ENCODE assay signal across 11 cellular contexts in genomic region chrX:44400588-44400987, GRCh38. TPM values are rescaled to one million over a fixed set of nuclear protein-coding genes. Genes with fewer than 3 reads are reported as not detected.
DNase-seq lines count a peak whose midpoint lies in the region; ATAC-seq and TF ChIP-seq lines count a peak whose summit lies in the region.
"Had no signal": no experiment of that assay in that cellular context is flagged by ENCODE, and none has a peak within 500 bp of the region (broad histone marks: within the 10 kb centered on the region; RNA-seq: fewer than 3 reads in every experiment).

No MANE protein-coding gene starts in this region.

- no peak overlapping the region for H3K27ac ChIP-seq in WERI-Rb-1
- H3K27ac ChIP-seq: 22Rv1, skin epidermis had no signal

- TF ChIP-seq CTCF in fibroblast of mammary gland (conservative IDR thresholded peaks at IDR 0.05; ENCODE audit: control insufficient read depth, insufficient read depth, low read depth, low read length) (no peak), WERI-Rb-1 (IDR thresholded peaks at IDR 0.05; ENCODE audit: low read depth, low read length) (no peak)

- no peak for ATAC-seq in GM21717 (IDR thresholded peaks at IDR 0.05; ENCODE audit: unreplicated experiment)

- H3K27me3 ChIP-seq in WERI-Rb-1 (ENCODE audit: insufficient read depth, low read depth, severe bottlenecking), result no peaks in the 10 kb centered on the region

- H3K9me3 ChIP-seq in WERI-Rb-1 (ENCODE audit: severe bottlenecking), result no peaks in the 10 kb centered on the region

- DNase-seq in DMS 273 (lab: John Stamatoyannopoulos, UW; ENCODE audit: unreplicated experiment), result peak; percentile 28
- DNase-seq in DMS 273 treated with DMSO at 0.1 percent for 48 hours (lab: John Stamatoyannopoulos, UW), result no peak
- DNase-seq in RPMI7951 (ENCODE audit: low read depth), result peak; percentile 91
- peak; percentile 96 for DNase-seq in fibroblast of mammary gland (ENCODE audit: low read depth)
- peak; percentile 9 to 22 for DNase-seq in stimulated activated CD4-positive, alpha-beta T cell treated with anti-CD3 and anti-CD28 coated beads, Interleukin-2, amount 100 ng/mL, for 48 hours
- no peak for DNase-seq in G401 (ENCODE audit: low spot score)
- DNase-seq in WERI-Rb-1, result no peak
- DNase-seq: activated effector memory CD4-positive, alpha-beta T cell treated with Interleukin-2 at 50 U/mL for 16 hours had no signal

- H3K36me3 ChIP-seq in WERI-Rb-1, result no peaks in the 10 kb centered on the region

- in situ Hi-C loops in G401 (cut with HindIII; ENCODE audit: low sequenced_read_pairs), result no loop called here

- H3K4me3 ChIP-seq in fibroblast of mammary gland (ENCODE audit: control insufficient read depth, low read depth, low read length) (no peak overlapping the region), WERI-Rb-1 (ENCODE audit: low read depth, low read length) (no peak overlapping the region)
- H3K4me3 ChIP-seq: skin epidermis had no signal

RNA-seq across cellular contexts. Expression of gene EFHC2, which starts 57.1 kb away (rescaled TPM):
- 0.60 TPM in 1 of 2 replicates, not detected in the other for total RNA-seq in RPMI7951 (2014; rRNA removed; shearing (Covaris generic))
- not detected in 2 replicates for total RNA-seq in G401 (2014; rRNA removed; shearing (Covaris generic))

Comparison
In these comparisons a context has a peak if more than half of its experiments do, and no peak if none do; other contexts are left out.
1. DNase-seq: peak in DMS 273 (single experiment), RPMI7951 (single experiment), fibroblast of mammary gland (single experiment) and stimulated activated CD4-positive, alpha-beta T cell treated with anti-CD3 and anti-CD28 coated beads, Interleukin-2, amount 100 ng/mL, for 48 hours (2 of 2); none in DMS 273 treated with DMSO at 0.1 percent for 48 hours (single experiment), G401 (single experiment) and WERI-Rb-1 (single experiment).